ENCODE assay signal across 8 cellular contexts in genomic region chr1:161304927-161305871, GRCh38. TPM values are rescaled to one million over a fixed set of nuclear protein-coding genes. Genes with fewer than 3 reads are reported as not detected.
DNase-seq lines count a peak whose midpoint lies in the region; ATAC-seq and TF ChIP-seq lines count a peak whose summit lies in the region.
"Had no signal": no experiment of that assay in that cellular context is flagged by ENCODE, and none has a peak within 500 bp of the region (broad histone marks: within the 10 kb centered on the region; RNA-seq: fewer than 3 reads in every experiment).

No MANE protein-coding gene starts in this region.

- no peaks in the 10 kb centered on the region for H3K9me3 Mint-ChIP-seq in HFFc6
- H3K9me3 Mint-ChIP-seq in activated T-helper 2 cell treated with anti-CD3 and anti-CD28 coated beads, Interferon-gamma antibody, Interleukin-2, Interleukin-4, amounts not matched to agents 10 μg/mL and 5 μg/mL and 100 μg/mL, durations not matched to agents 14 hours and 24 hours and 36 hours: no peaks in the 10 kb centered on the region

- no peak overlapping the region for H3K27ac ChIP-seq in iPS-18a (ENCODE audit: low read length)

- no peak overlapping the region for H3K9ac ChIP-seq in iPS-18a (ENCODE audit: low read length)

- no peaks in the 10 kb centered on the region for H3K27me3 ChIP-seq in iPS-18a (ENCODE audit: control insufficient read depth, insufficient read depth, low read length)

- no peak for TF ChIP-seq CTCF in HFFc6 (IDR thresholded peaks at IDR 0.05)

- no peak for DNase-seq in HFFc6
- DNase-seq in activated T-helper 2 cell treated with anti-CD3 and anti-CD28 coated beads, Interferon-gamma antibody, Interleukin-2, Interleukin-4, amounts not matched to agents 10 μg/mL and 5 μg/mL and 100 μg/mL, durations not matched to agents 14 hours and 24 hours and 36 hours (ENCODE audit: low spot score): no peak
- peak; percentile 16 for DNase-seq in stimulated activated naive CD8-positive, alpha-beta T cell treated with anti-CD3 and anti-CD28 coated beads, Interleukin-15, Interleukin-2, amounts not matched to agents 100 U/mL and 50 U/mL, for 24 hours
- DNase-seq in NK-92 treated with Interleukin-12 subunit alpha and Interleukin-12 subunit beta, amount 100 ng/mL, for 24 hours (lab: John Stamatoyannopoulos, UW): no peak

- H3K36me3 ChIP-seq in iPS-18a (ENCODE audit: control insufficient read depth, low read depth, low read length): no peaks in the 10 kb centered on the region

- intact Hi-C loops in activated T-helper 2 cell treated with anti-CD3 and anti-CD28 coated beads, Interferon-gamma antibody, Interleukin-2, Interleukin-4, amounts not matched to agents 10 μg/mL and 5 μg/mL and 100 μg/mL, durations not matched to agents 14 hours and 24 hours and 36 hours (cut with micrococcal nuclease): loop anchor here (5.0 kb wide), 1 partner anchor 103 kb away; the partner anchor contains the start of gene NDUFS2

- H3K27ac Mint-ChIP-seq in HFFc6: peak overlapping the region; percentile 31; the same call in 1 of the 2 replicates
- peak overlapping the region; percentile 90 for H3K27ac Mint-ChIP-seq in activated T-helper 2 cell treated with anti-CD3 and anti-CD28 coated beads, Interferon-gamma antibody, Interleukin-2, Interleukin-4, amounts not matched to agents 10 μg/mL and 5 μg/mL and 100 μg/mL, durations not matched to agents 14 hours and 24 hours and 36 hours

- H3K4me1 ChIP-seq in iPS-18a (ENCODE audit: control insufficient read depth, low read depth, low read length): peaks cover 7% of the 10 kb centered on the region

- H3K4me3 ChIP-seq in iPS-18a (ENCODE audit: low read length): peak overlapping the region; percentile 81

- peaks cover 36% of the 10 kb centered on the region for H3K4me1 Mint-ChIP-seq in HFFc6 (ENCODE audit: low read depth)
- H3K4me1 Mint-ChIP-seq in activated T-helper 2 cell treated with anti-CD3 and anti-CD28 coated beads, Interferon-gamma antibody, Interleukin-2, Interleukin-4, amounts not matched to agents 10 μg/mL and 5 μg/mL and 100 μg/mL, durations not matched to agents 14 hours and 24 hours and 36 hours (ENCODE audit: low read depth): peaks cover 28% of the 10 kb centered on the region

- peak overlapping the region; percentile 88 for H3K4me3 Mint-ChIP-seq in HFFc6
- peak overlapping the region; percentile 99 for H3K4me3 Mint-ChIP-seq in activated T-helper 2 cell treated with anti-CD3 and anti-CD28 coated beads, Interferon-gamma antibody, Interleukin-2, Interleukin-4, amounts not matched to agents 10 μg/mL and 5 μg/mL and 100 μg/mL, durations not matched to agents 14 hours and 24 hours and 36 hours (ENCODE audit: low read depth)

- H3K27me3 Mint-ChIP-seq in HFFc6 (ENCODE audit: insufficient read depth): peaks cover 13% of the 10 kb centered on the region
- no peaks in the 10 kb centered on the region for H3K27me3 Mint-ChIP-seq in activated T-helper 2 cell treated with anti-CD3 and anti-CD28 coated beads, Interferon-gamma antibody, Interleukin-2, Interleukin-4, amounts not matched to agents 10 μg/mL and 5 μg/mL and 100 μg/mL, durations not matched to agents 14 hours and 24 hours and 36 hours (ENCODE audit: low read depth)

- no peaks in the 10 kb centered on the region for H3K9me3 ChIP-seq in iPS-18a (ENCODE audit: control insufficient read depth, low read depth, low read length)

- H3K36me3 Mint-ChIP-seq in HFFc6 (ENCODE audit: low read depth): no peaks in the 10 kb centered on the region
- peaks cover 9% of the 10 kb centered on the region for H3K36me3 Mint-ChIP-seq in activated T-helper 2 cell treated with anti-CD3 and anti-CD28 coated beads, Interferon-gamma antibody, Interleukin-2, Interleukin-4, amounts not matched to agents 10 μg/mL and 5 μg/mL and 100 μg/mL, durations not matched to agents 14 hours and 24 hours and 36 hours (ENCODE audit: low read depth)

- ATAC-seq in stimulated activated naive CD8-positive, alpha-beta T cell treated with anti-CD3 and anti-CD28 coated beads, Interleukin-15, Interleukin-2, amounts not matched to agents 100 U/mL and 50 U/mL, for 24 hours: no peak
- no peak for ATAC-seq in GM21360 (IDR thresholded peaks at IDR 0.05; ENCODE audit: unreplicated experiment)
- ATAC-seq in GM18511 (IDR thresholded peaks at IDR 0.05; ENCODE audit: unreplicated experiment): no peak

RNA-seq across cellular contexts. Expression of gene MPZ, which starts 4.6 kb away (rescaled TPM):
- 1 to 10 TPM in 1 of 6 experiments, under 1 TPM in 5; 0.28 to 1.1 (median 0.64) TPM for total RNA-seq in HFFc6 (2021; fragmentation: NEBNext Ultra II Directional; extraction: Animal tissue kit (Norgen Biotek cat#: 25700))
- total RNA-seq in activated T-helper 2 cell treated with anti-CD3 and anti-CD28 coated beads, Interferon-gamma antibody, Interleukin-2, Interleukin-4, amounts not matched to agents 10 μg/mL and 5 μg/mL and 100 μg/mL, durations not matched to agents 14 hours and 24 hours and 36 hours: 4.0 TPM in 2 replicates

RNA-seq across cellular contexts. Expression of gene SDHC, which starts 9.0 kb away (rescaled TPM):
- 100 to 1,000 TPM; 237 to 285 (median 247) TPM for total RNA-seq in HFFc6 (2021; fragmentation: NEBNext Ultra II Directional; extraction: Animal tissue kit (Norgen Biotek cat#: 25700))
- total RNA-seq in activated T-helper 2 cell treated with anti-CD3 and anti-CD28 coated beads, Interferon-gamma antibody, Interleukin-2, Interleukin-4, amounts not matched to agents 10 μg/mL and 5 μg/mL and 100 μg/mL, durations not matched to agents 14 hours and 24 hours and 36 hours: 186 and 190 TPM in 2 replicates

RNA-seq across cellular contexts. Expression of gene PCP4L1, which starts 46.7 kb away (rescaled TPM):
- total RNA-seq in HFFc6 (2021; fragmentation: NEBNext Ultra II Directional; extraction: Animal tissue kit (Norgen Biotek cat#: 25700)): not detected
- not detected in 2 replicates for total RNA-seq in activated T-helper 2 cell treated with anti-CD3 and anti-CD28 coated beads, Interferon-gamma antibody, Interleukin-2, Interleukin-4, amounts not matched to agents 10 μg/mL and 5 μg/mL and 100 μg/mL, durations not matched to agents 14 hours and 24 hours and 36 hours
- total RNA-seq: RPMI7951 had no signal
